In genomic region chr12:109462868-109463692, GRCh38 we compare ENCODE assay signal across 8 cellular contexts. TPM values are rescaled to one million over a fixed set of nuclear protein-coding genes. Genes with fewer than 3 reads are reported as not detected.
DNase-seq lines count a peak whose midpoint lies in the region; ATAC-seq, FAIRE-seq and TF ChIP-seq lines count a peak whose summit lies in the region.

No MANE protein-coding gene starts in this region.

- CTCF ChIA-PET in HEK293 (lab: Yijun Ruan, JAX), result interaction anchor here (0.6 to 5.3 kb wide), 3 partner anchors 29 to 38 kb away, joined by 3 to 27 read pairs (median 7); no protein-coding TSS in a partner anchor

- POLR2A ChIA-PET in HEK293 (lab: Yijun Ruan, JAX), result interaction anchor here (1.2 to 4.2 kb wide), 3 partner anchors 10 to 14 kb away, joined by 3 to 17 read pairs (median 3); partner anchors contain the start of genes KCTD10 and UBE3B

- H3K4me1 ChIP-seq in HEK293 (ENCODE audit: control insufficient read depth, insufficient read depth, low read length), result peaks cover 19% of the 10 kb centered on the region
- H3K4me1 ChIP-seq in SJSA1 (replicated peaks), result peaks cover 71% of the 10 kb centered on the region
- H3K4me1 ChIP-seq in mucosa of descending colon (ENCODE audit: low read depth), result peaks cover 77% of the 10 kb centered on the region

- DNase-seq in SJSA1 (ENCODE audit: low read depth in 1 of 2, low spot score in 2 of 2) (peak; percentile 90 to 95), epidermal melanocyte (ENCODE audit: insufficient read length, low spot score) (peak; percentile 89), mucosa of descending colon (peak; percentile 64 to 72 (median 65)), urothelium cell line (ENCODE audit: low spot score) (peak; percentile 69), NCI-H1048 (lab: John Stamatoyannopoulos, UW) (no peak)

- H3K9me3 ChIP-seq in HEK293 (ENCODE audit: control insufficient read depth, insufficient read depth, low read depth, low read length) (no peaks in the 10 kb centered on the region), SJSA1 (replicated peaks) (no peaks in the 10 kb centered on the region), mucosa of descending colon (no peaks in the 10 kb centered on the region)

- H3K36me3 ChIP-seq in HEK293 (ENCODE audit: control insufficient read depth in 2 of 2, insufficient read depth in 1 of 2, low read length in 2 of 2) (peaks cover 0 to 46% of the 10 kb centered on the region in 2 experiments; a peak in 2 of 3 replicates), SJSA1 (peaks cover 62% of the 10 kb centered on the region), mucosa of descending colon (ENCODE audit: low read depth) (no peaks in the 10 kb centered on the region)

- FAIRE-seq in urothelium cell line (lab: Jason Lieb, UNC), result no peak

- intact Hi-C loops in mucosa of descending colon (cut with DNase I, micrococcal nuclease), result no loop called here

- no peaks in the 10 kb centered on the region for H3K27me3 ChIP-seq in SJSA1 (replicated peaks)

- H3K27ac ChIP-seq in HEK293 (ENCODE audit: extremely low read depth, low read depth, low read length), result peak overlapping the region; percentile 24; the same call in 1 of the 2 replicates
- H3K27ac ChIP-seq in SJSA1, result peak overlapping the region; percentile 98

- ATAC-seq in mucosa of descending colon, result peak; percentile 13
- ATAC-seq in HG03095 (IDR thresholded peaks at IDR 0.05; ENCODE audit: unreplicated experiment), result no peak
- no peak for ATAC-seq in HG02973 (IDR thresholded peaks at IDR 0.05; ENCODE audit: unreplicated experiment)

- TF ChIP-seq CTCF in HEK293 (tag by site-specific recombination; IDR thresholded peaks at IDR 0.05) (no peak), mucosa of descending colon (IDR thresholded peaks at IDR 0.05) (no peak)

- H3K4me3 ChIP-seq in HEK293 (ENCODE audit: low read depth, low read length), result 0 out of 2 replicates have a peak overlapping the region, but pooled peaks have one; percentile 3
- H3K4me3 ChIP-seq in SJSA1, result peak overlapping the region; percentile 15
- no peak overlapping the region for H3K4me3 ChIP-seq in mucosa of descending colon

TF ChIP-seq in HEK293, 187 proteins besides CTCF, POLR2A, EP300 and RAD21:
- TF ChIP-seq ZNF366 (tag by site-specific recombination; conservative IDR thresholded peaks at IDR 0.05) (0 out of 2 replicates have a peak, but pooled peaks have one; percentile 28), ZNF544 (tag by site-specific recombination; IDR thresholded peaks at IDR 0.05) (no peak), ZFHX2 (tag by site-specific recombination; conservative IDR thresholded peaks at IDR 0.05) (no peak), ZNF121 (tag by site-specific recombination; IDR thresholded peaks at IDR 0.05) (0 out of 2 replicates have a peak, but pooled peaks have one; percentile 18), ZXDB (tag by site-specific recombination; IDR thresholded peaks at IDR 0.05) (peak; percentile 49), ZBTB17 (tag by site-specific recombination; IDR thresholded peaks at IDR 0.05) (peak; percentile 65), ZFP41 (tag by site-specific recombination; IDR thresholded peaks at IDR 0.05; ENCODE audit: borderline replicate concordance) (no peak), ZNF600 (tag by site-specific recombination; IDR thresholded peaks at IDR 0.05) (peak; percentile 72), TCF7L2 (IDR thresholded peaks at IDR 0.05; ENCODE audit: borderline replicate concordance, low read depth, low read length) (peak; percentile 56; the same call in 1 of the 2 replicates), MEIS1 (CRISPR knock-in tag; IDR thresholded peaks at IDR 0.05; ENCODE audit: borderline replicate concordance) (peak; percentile 77; the same call in 1 of the 2 replicates), PRDM6 (tag by site-specific recombination; IDR thresholded peaks at IDR 0.05) (peak; percentile 35; the same call in 1 of the 2 replicates), BCL11A (tag by site-specific recombination; IDR thresholded peaks at IDR 0.05; ENCODE audit: low read depth) (no peak), ZNF501 (tag by site-specific recombination; IDR thresholded peaks at IDR 0.05) (no peak), SP7 (tag by site-specific recombination; IDR thresholded peaks at IDR 0.05) (peak; percentile 72), PRDM10 (tag by site-specific recombination; IDR thresholded peaks at IDR 0.05) (peak; percentile 55), ZNF138 (tag by site-specific recombination; IDR thresholded peaks at IDR 0.05; ENCODE audit: borderline replicate concordance) (no peak), ZSCAN30 (tag by site-specific recombination; IDR thresholded peaks at IDR 0.05) (no peak), ZNF221 (tag by site-specific recombination; IDR thresholded peaks at IDR 0.05; ENCODE audit: borderline replicate concordance) (no peak), ZNF48 (tag by site-specific recombination; IDR thresholded peaks at IDR 0.05) (no peak), YY2 (tag by site-specific recombination; IDR thresholded peaks at IDR 0.05) (no peak), GLIS1 (tag by site-specific recombination; IDR thresholded peaks at IDR 0.05) (peak; percentile 96), ZNF2 (tag by site-specific recombination; IDR thresholded peaks at IDR 0.05) (no peak), ZNF629 (tag by site-specific recombination; IDR thresholded peaks at IDR 0.05) (peak; percentile 64), SP2 (tag by site-specific recombination; IDR thresholded peaks at IDR 0.05) (0 out of 2 replicates have a peak, but pooled peaks have one; percentile 20), ZIC2 (tag by site-specific recombination; IDR thresholded peaks at IDR 0.05) (peak; percentile 96), ZBTB1 (tag by site-specific recombination; IDR thresholded peaks at IDR 0.05) (no peak), ZNF660 (tag by site-specific recombination; IDR thresholded peaks at IDR 0.05) (peak; percentile 25; the same call in 1 of the 2 replicates), ZBTB21 (tag by site-specific recombination; IDR thresholded peaks at IDR 0.05) (0 out of 2 replicates have a peak, but pooled peaks have one; percentile 34), FEZF1 (tag by site-specific recombination; IDR thresholded peaks at IDR 0.05) (peak; percentile 86), ZNF335 (tag by site-specific recombination; conservative IDR thresholded peaks at IDR 0.05) (0 out of 2 replicates have a peak, but pooled peaks have one; percentile 25), ZBTB48 (tag by site-specific recombination; IDR thresholded peaks at IDR 0.05) (peak; percentile 33; the same call in 1 of the 2 replicates)

RNA-seq across cellular contexts. Expression of gene KCTD10, which starts 14.0 kb away (rescaled TPM):
- 25.2 and 33.0 TPM in 2 replicates for total RNA-seq in SJSA1 (2014; rRNA removed; shearing (Covaris generic))
- 10 to 100 TPM; 81.1 to 86.3 (median 86.0) TPM for total RNA-seq in mucosa of descending colon

RNA-seq across cellular contexts. Expression of gene UBE3B, which starts 14.4 kb away (rescaled TPM):
- 3,976 and 4,080 TPM in 2 replicates for total RNA-seq in SJSA1 (2014; rRNA removed; shearing (Covaris generic))
- 10 to 100 TPM; 52.5 to 62.3 (median 54.6) TPM for total RNA-seq in mucosa of descending colon

Comparison
In these comparisons a context has a peak if more than half of its experiments do, and no peak if none do; other contexts are left out.
1. RNA of gene UBE3B, which starts 14.4 kb away (total RNA-seq): 3,976 to 4,080 TPM in SJSA1; 52.5 to 62.3 TPM in mucosa of descending colon; every median in the first group is over 10 times any median in the second.